In the genomic region with DNA sequence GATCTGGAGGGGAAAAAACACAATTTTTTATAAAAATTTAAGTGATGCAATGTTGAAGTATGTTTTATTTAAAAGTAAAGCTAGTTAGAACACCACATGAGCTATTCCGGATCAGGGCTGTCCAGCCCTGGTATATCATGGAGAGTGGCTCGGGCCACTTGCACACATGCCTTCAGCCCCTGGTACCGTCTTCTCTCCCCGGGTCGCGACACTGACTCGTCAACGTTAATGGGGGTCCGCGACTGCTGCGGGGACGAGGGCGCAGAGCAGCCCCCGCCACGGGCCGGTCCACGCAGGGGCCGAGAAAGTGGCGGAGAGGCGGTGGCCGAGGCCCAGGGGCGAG, we compare ENCODE assay signal across 8 cellular contexts.
A peak's percentile ranks its signal among the peaks of the same experiment; 100 is the strongest.
DNase-seq lines count a peak whose midpoint lies in the region; ATAC-seq, FAIRE-seq and TF ChIP-seq lines count a peak whose summit lies in the region.

No MANE protein-coding gene starts in this region.

- H3K27me3 ChIP-seq in stomach: peaks cover 0 to 70% (median 54%) of the 10 kb centered on the region in 3 donors

- H3K9ac ChIP-seq in kidney (ENCODE audit: low read length in 2 of 2): peak overlapping the region in 1 of 2 donors; percentile 55

- H3K27me3 Mint-ChIP-seq in MCF 10A (ENCODE audit: insufficient read depth, unreplicated experiment): no peaks in the 10 kb centered on the region

- ATAC-seq in HG03457 (IDR thresholded peaks at IDR 0.05; ENCODE audit: unreplicated experiment): no peak
- no peak for ATAC-seq in GM19324 (IDR thresholded peaks at IDR 0.05; ENCODE audit: low FRiP score, unreplicated experiment)
- no peak for ATAC-seq in HG03025 (IDR thresholded peaks at IDR 0.05; ENCODE audit: low FRiP score, unreplicated experiment)

- H3K4me1 ChIP-seq in kidney (ENCODE audit: control insufficient read depth in 1 of 2, insufficient read depth in 1 of 2, low read depth in 1 of 2, low read length in 2 of 2): no peaks in the 10 kb centered on the region
- peaks cover 16 to 24% (median 21%) of the 10 kb centered on the region in 4 donors for H3K4me1 ChIP-seq in stomach

- H3K4me3 Mint-ChIP-seq in MCF 10A (ENCODE audit: unreplicated experiment): peak overlapping the region; percentile 92

- TF ChIP-seq POLR2A in stomach (IDR thresholded peaks at IDR 0.05): no peak

- no peak for TF ChIP-seq EP300 in stomach (IDR thresholded peaks at IDR 0.05)

- H3K4me3 ChIP-seq in kidney (ENCODE audit: low read length in 2 of 2) (peak overlapping the region; percentile 15 to 59), stomach (peak overlapping the region; percentile 60 to 68 (median 64))

- no peaks in the 10 kb centered on the region for H3K9me3 Mint-ChIP-seq in MCF 10A (ENCODE audit: unreplicated experiment)

- CTCF ChIA-PET in MCF 10A (lab: Yijun Ruan, JAX): interaction anchor here (1.0 kb wide), 1 partner anchor 482 kb away, joined by 3 read pairs; no protein-coding TSS in a partner anchor

- FAIRE-seq in HTR-8/SVneo (lab: Jason Lieb, UNC) (no peak), kidney (lab: Jason Lieb, UNC) (no peak)

- intact Hi-C loops in MCF 10A (cut with micrococcal nuclease) (loop anchor here (2.0 kb wide), 2 partner anchors 141 to 303 kb away; no protein-coding TSS in a partner anchor), kidney (cut with DNase I) (no loop called here), stomach (cut with DNase I; ENCODE audit: low total_unique reads) (no loop called here)

- peaks cover 15% of the 10 kb centered on the region for H3K4me1 Mint-ChIP-seq in MCF 10A (ENCODE audit: insufficient read depth, unreplicated experiment)

- POLR2A ChIA-PET in MCF 10A (lab: Yijun Ruan, JAX): interaction anchor here (1.4 to 1.5 kb wide), 2 partner anchors 10 to 302 kb away, joined by 4 to 5 read pairs; no protein-coding TSS in a partner anchor

- H3K9me3 ChIP-seq in kidney (ENCODE audit: control insufficient read depth in 1 of 2, low read length in 2 of 2): no peaks in the 10 kb centered on the region
- H3K9me3 ChIP-seq in stomach: no peaks in the 10 kb centered on the region

- H3K36me3 ChIP-seq in kidney (ENCODE audit: control insufficient read depth in 1 of 2, insufficient read depth in 2 of 2, low read length in 2 of 2): no peaks in the 10 kb centered on the region
- no peaks in the 10 kb centered on the region for H3K36me3 ChIP-seq in stomach

- H3K27ac ChIP-seq in kidney (ENCODE audit: low read depth in 2 of 2, low read length in 2 of 2): no peak overlapping the region
- peak overlapping the region in 2 of 5 donors; percentile 35 to 83 for H3K27ac ChIP-seq in stomach

- peak; percentile 9 for DNase-seq in HTR-8/SVneo (ENCODE audit: insufficient read length, low spot score)
- no peak for DNase-seq in MCF 10A (ENCODE audit: unreplicated experiment)
- DNase-seq in kidney: no peak
- DNase-seq in stomach: no peak
- DNase-seq in NCI-H187 treated with DMSO at 0.1 percent for 48 hours (lab: John Stamatoyannopoulos, UW): no peak

- H3K36me3 Mint-ChIP-seq in MCF 10A (ENCODE audit: insufficient read depth, unreplicated experiment): no peaks in the 10 kb centered on the region

- H3K27ac Mint-ChIP-seq in MCF 10A (ENCODE audit: low read depth, unreplicated experiment): no peak overlapping the region

- BruUV-seq in MCF 10A (replicated peaks; lab: Mats Ljungman, UMichigan): no TSS peak

- TF ChIP-seq CTCF in MCF 10A (IDR thresholded peaks at IDR 0.05; ENCODE audit: unreplicated experiment) (no peak), kidney (IDR thresholded peaks at IDR 0.05; ENCODE audit: borderline replicate concordance, extremely low read depth, insufficient read depth) (no peak), stomach (IDR thresholded peaks at IDR 0.05) (no peak)

- 2 to 6% (median 4%) methylated on average over 19 to 22 of the region's 22 CpGs for WGBS in stomach, 5 donors
